Comparison of ENCODE assay signal across 1 cellular context in genomic region chr5:79858097-79858723, GRCh38.
A peak's percentile ranks its signal among the peaks of the same experiment; 100 is the strongest.
TF ChIP-seq lines count a peak whose summit lies in the region.

No MANE protein-coding gene starts in this region.

TF ChIP-seq in HEK293, 187 proteins besides CTCF, POLR2A, EP300 and RAD21 (continued from another document):
- TF ChIP-seq, protein P1, sequence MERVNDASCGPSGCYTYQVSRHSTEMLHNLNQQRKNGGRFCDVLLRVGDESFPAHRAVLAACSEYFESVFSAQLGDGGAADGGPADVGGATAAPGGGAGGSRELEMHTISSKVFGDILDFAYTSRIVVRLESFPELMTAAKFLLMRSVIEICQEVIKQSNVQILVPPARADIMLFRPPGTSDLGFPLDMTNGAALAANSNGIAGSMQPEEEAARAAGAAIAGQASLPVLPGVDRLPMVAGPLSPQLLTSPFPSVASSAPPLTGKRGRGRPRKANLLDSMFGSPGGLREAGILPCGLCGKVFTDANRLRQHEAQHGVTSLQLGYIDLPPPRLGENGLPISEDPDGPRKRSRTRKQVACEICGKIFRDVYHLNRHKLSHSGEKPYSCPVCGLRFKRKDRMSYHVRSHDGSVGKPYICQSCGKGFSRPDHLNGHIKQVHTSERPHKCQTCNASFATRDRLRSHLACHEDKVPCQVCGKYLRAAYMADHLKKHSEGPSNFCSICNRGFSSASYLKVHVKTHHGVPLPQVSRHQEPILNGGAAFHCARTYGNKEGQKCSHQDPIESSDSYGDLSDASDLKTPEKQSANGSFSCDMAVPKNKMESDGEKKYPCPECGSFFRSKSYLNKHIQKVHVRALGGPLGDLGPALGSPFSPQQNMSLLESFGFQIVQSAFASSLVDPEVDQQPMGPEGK (tag by site-specific recombination; IDR thresholded peaks at IDR 0.05) = 0 out of 2 replicates have a peak, but pooled peaks have one; percentile 34
- TF ChIP-seq ZNF654 (tag by site-specific recombination; IDR thresholded peaks at IDR 0.05; ENCODE audit: low read depth) (peak; percentile 75), ZSCAN30 (tag by site-specific recombination; IDR thresholded peaks at IDR 0.05) (0 out of 2 replicates have a peak, but pooled peaks have one; percentile 25)
